Comparison of ENCODE assay signal across 8 cellular contexts in the genomic region with DNA sequence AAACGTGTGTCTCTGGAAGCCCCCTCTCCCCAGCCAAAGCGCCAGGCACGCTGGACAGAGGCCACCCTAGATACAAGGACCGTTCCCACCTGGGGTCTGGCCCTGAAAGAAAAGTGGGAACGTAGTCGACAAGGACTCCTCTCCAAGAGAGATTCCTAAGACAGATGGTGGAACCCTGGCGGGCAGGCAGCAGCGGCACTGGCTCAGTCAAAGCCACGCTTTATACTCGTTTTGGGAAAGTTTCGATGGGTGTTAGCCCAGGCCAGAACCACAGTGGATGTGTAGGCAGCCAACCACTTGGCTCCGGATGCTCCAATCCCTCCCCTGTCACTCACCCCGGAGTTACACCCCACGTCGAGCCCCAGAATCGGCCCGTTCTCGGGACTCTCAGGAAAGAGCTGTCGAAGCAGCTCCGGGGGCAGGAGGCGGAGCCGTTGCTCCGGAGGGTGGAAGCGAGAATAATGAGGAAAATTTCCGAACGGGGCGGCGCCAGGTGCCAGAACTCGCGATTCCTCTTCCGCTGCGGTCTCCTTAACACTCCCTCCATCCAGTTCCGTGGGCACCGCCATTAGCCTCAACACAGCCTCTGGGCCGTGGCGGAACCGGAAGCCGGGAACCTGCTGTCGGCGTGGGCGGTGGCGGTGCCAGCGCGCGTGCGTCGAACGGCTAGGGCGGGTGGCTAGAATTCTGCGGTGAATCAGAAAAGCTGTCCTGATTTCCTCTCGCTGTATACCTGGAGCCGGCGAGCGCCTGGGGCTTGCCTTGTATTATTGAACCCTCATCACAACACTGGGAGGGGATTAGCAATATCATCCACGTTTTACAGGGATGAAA.
DNase-seq lines count a peak whose midpoint lies in the region; ATAC-seq and TF ChIP-seq lines count a peak whose summit lies in the region.

A gene with protein sequence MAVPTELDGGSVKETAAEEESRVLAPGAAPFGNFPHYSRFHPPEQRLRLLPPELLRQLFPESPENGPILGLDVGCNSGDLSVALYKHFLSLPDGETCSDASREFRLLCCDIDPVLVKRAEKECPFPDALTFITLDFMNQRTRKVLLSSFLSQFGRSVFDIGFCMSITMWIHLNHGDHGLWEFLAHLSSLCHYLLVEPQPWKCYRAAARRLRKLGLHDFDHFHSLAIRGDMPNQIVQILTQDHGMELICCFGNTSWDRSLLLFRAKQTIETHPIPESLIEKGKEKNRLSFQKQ (minus strand): TSS at position 588 of the 834 bp plus-strand sequence. CDS start 19 bp downstream, at position 569.

- no peaks in the 10 kb centered on the region for H3K79me2 ChIP-seq in OCI-LY1 (ENCODE audit: insufficient read depth, low read length)

- H3F3A ChIP-seq in OCI-LY1 (ENCODE audit: insufficient read depth, low read length), result no peaks in the 10 kb centered on the region

- peak; percentile 80 for ATAC-seq in GM21526 (IDR thresholded peaks at IDR 0.05; ENCODE audit: low FRiP score, unreplicated experiment)

- H3K9ac ChIP-seq in OCI-LY1 (ENCODE audit: low read length), result peak within 1 kb of the TSS; percentile 95
- peak within 1 kb of the TSS; percentile 89 to 93 for H3K9ac ChIP-seq in mucosa of rectum (ENCODE audit: low read depth in 1 of 2, low read length in 2 of 2)

- H3K4me1 ChIP-seq in OCI-LY1 (ENCODE audit: insufficient read depth, low read length, severe bottlenecking) (peaks cover 15% of the 10 kb centered on the region), mucosa of rectum (ENCODE audit: control insufficient read depth in 2 of 2, insufficient read depth in 2 of 2, low read length in 2 of 2) (peaks cover 3 to 10% of the 10 kb centered on the region in 2 donors)

- H2AFZ ChIP-seq in OCI-LY1 (ENCODE audit: low read length), result peak within 1 kb of the TSS; percentile 43

- H3K9me2 ChIP-seq in OCI-LY1 (ENCODE audit: low read depth, low read length), result no peaks in the 10 kb centered on the region

- peak; percentile 95 for DNase-seq in D341Med (ENCODE audit: low spot score)
- peak; percentile 86 for DNase-seq in HuH-7 (ENCODE audit: low spot score)
- peak; percentile 95 for DNase-seq in activated T-cell treated with anti-CD3 and anti-CD28 coated beads for 24 hours (ENCODE audit: low read depth)
- DNase-seq in epithelial cell of esophagus (ENCODE audit: low read depth), result peak; percentile 98
- DNase-seq in stimulated activated CD8-positive, alpha-beta memory T cell treated with anti-CD3 and anti-CD28 coated beads, Interleukin-4, amount 100 ng/mL, for 4 hours (ENCODE audit: low read depth in 2 of 2, low spot score in 1 of 2), result peak; percentile 85 to 87

- H3K27ac ChIP-seq in OCI-LY1 (ENCODE audit: low read depth, low read length, poor library complexity, severe bottlenecking) (peak within 1 kb of the TSS; percentile 66), mucosa of rectum (ENCODE audit: low read depth in 2 of 2, low read length in 2 of 2) (peak within 1 kb of the TSS; percentile 92 to 95)

- H3K27me3 ChIP-seq in OCI-LY1 (ENCODE audit: insufficient read depth, low read length), result no peaks in the 10 kb centered on the region
- H3K27me3 ChIP-seq in mucosa of rectum (ENCODE audit: control insufficient read depth in 2 of 2, insufficient read depth in 2 of 2, low read length in 2 of 2), result peaks cover 0 to 5% of the 10 kb centered on the region in 2 donors

- H3K9me3 ChIP-seq in OCI-LY1 (ENCODE audit: low read length) (no peaks in the 10 kb centered on the region), mucosa of rectum (ENCODE audit: control insufficient read depth in 2 of 2, low read length in 2 of 2) (no peaks in the 10 kb centered on the region)

- H3K4me3 ChIP-seq in OCI-LY1 (ENCODE audit: low read depth, low read length, poor library complexity, severe bottlenecking) (peak within 1 kb of the TSS; percentile 88), epithelial cell of esophagus (ENCODE audit: low read length) (peak within 1 kb of the TSS; percentile 93), mucosa of rectum (ENCODE audit: low read length in 2 of 2) (peak within 1 kb of the TSS; percentile 86 to 96)

- H4K20me1 ChIP-seq in OCI-LY1 (ENCODE audit: insufficient read depth, low read length), result no peaks in the 10 kb centered on the region

- TF ChIP-seq CTCF in OCI-LY1 (IDR thresholded peaks at IDR 0.05; ENCODE audit: low read length) (no peak), epithelial cell of esophagus (IDR thresholded peaks at IDR 0.05; ENCODE audit: insufficient read depth, low read depth, low read length, missing control alignments) (no peak)

- H3K36me3 ChIP-seq in OCI-LY1 (ENCODE audit: insufficient read depth, low read length), result no peaks in the 10 kb centered on the region
- peaks cover 3 to 4% of the 10 kb centered on the region in 2 donors for H3K36me3 ChIP-seq in mucosa of rectum (ENCODE audit: control insufficient read depth in 2 of 2, insufficient read depth in 2 of 2, low read length in 2 of 2)

- peak within 1 kb of the TSS; percentile 88 for H3K4me2 ChIP-seq in OCI-LY1 (ENCODE audit: low read length)

Comparison
In these comparisons a context has a peak if more than half of its experiments do, and no peak if none do; other contexts are left out.
1. Peak in every context shown above with its lines: DNase-seq, ATAC-seq, H3K4me3 ChIP-seq and H3K27ac ChIP-seq.